15 cellular contexts compared by ENCODE assay signal in genomic region chr19:47928581-47928980, GRCh38. TPM values are rescaled to one million over a fixed set of nuclear protein-coding genes. Genes with fewer than 3 reads are reported as not detected.
DNase-seq lines count a peak whose midpoint lies in the region; ATAC-seq and TF ChIP-seq lines count a peak whose summit lies in the region.
"Not testable (repeated sequence)": the region's sequence is repeated elsewhere in the genome, so short reads cannot be mapped to it uniquely, and the experiment has no call there.
"Had no signal": no experiment of that assay in that cellular context is flagged by ENCODE, and none has a peak within 500 bp of the region (broad histone marks: within the 10 kb centered on the region; RNA-seq: fewer than 3 reads in every experiment).

No MANE protein-coding gene starts in this region.

- WGBS in endodermal cell (ENCODE audit: insufficient coverage in 1 of 2, insufficient read length in 1 of 2), 2 experiments, result no CpG with 5 or more reads among the region's 20 CpGs

- not testable (repeated sequence) for H3K4me3 Mint-ChIP-seq in Caco-2 (ENCODE audit: unreplicated experiment); WTC11; activated CD4-positive, alpha-beta memory T cell treated with anti-CD3 and anti-CD28 coated beads for 36 hours; activated T-cell treated with anti-CD3 and anti-CD28 coated beads, Interleukin-2, amount 50 U/mL, for 24 hours; activated naive CD4-positive, alpha-beta T cell treated with anti-CD3 and anti-CD28 coated beads for 36 hours; endodermal cell; nephron progenitor cell

- H3K36me3 Mint-ChIP-seq in Caco-2 (ENCODE audit: insufficient read depth, unreplicated experiment); WTC11; activated CD4-positive, alpha-beta memory T cell treated with anti-CD3 and anti-CD28 coated beads for 36 hours; activated T-cell treated with anti-CD3 and anti-CD28 coated beads, Interleukin-2, amount 50 U/mL, for 24 hours (ENCODE audit: low read depth); activated naive CD4-positive, alpha-beta T cell treated with anti-CD3 and anti-CD28 coated beads for 36 hours (ENCODE audit: low read depth); endodermal cell (ENCODE audit: low read depth); nephron progenitor cell (ENCODE audit: low read depth): not testable (repeated sequence)

- H3K27me3 Mint-ChIP-seq in Caco-2 (ENCODE audit: insufficient read depth, unreplicated experiment); WTC11 (ENCODE audit: low read depth); activated CD4-positive, alpha-beta memory T cell treated with anti-CD3 and anti-CD28 coated beads for 36 hours; activated T-cell treated with anti-CD3 and anti-CD28 coated beads, Interleukin-2, amount 50 U/mL, for 24 hours; activated naive CD4-positive, alpha-beta T cell treated with anti-CD3 and anti-CD28 coated beads for 36 hours (ENCODE audit: low read depth); endodermal cell (ENCODE audit: insufficient read depth); nephron progenitor cell (ENCODE audit: low read depth, poor library complexity): not testable (repeated sequence)

- not testable (repeated sequence) for ATAC-seq in WTC11

- intact Hi-C loops in Caco-2 (cut with micrococcal nuclease; ENCODE audit: unreplicated experiment); activated CD4-positive, alpha-beta memory T cell treated with anti-CD3 and anti-CD28 coated beads for 36 hours (cut with micrococcal nuclease); activated naive CD4-positive, alpha-beta T cell treated with anti-CD3 and anti-CD28 coated beads for 36 hours (cut with micrococcal nuclease): not testable (repeated sequence)

- not testable (repeated sequence) for H3K27ac Mint-ChIP-seq in Caco-2 (ENCODE audit: unreplicated experiment); WTC11; activated CD4-positive, alpha-beta memory T cell treated with anti-CD3 and anti-CD28 coated beads for 36 hours; activated T-cell treated with anti-CD3 and anti-CD28 coated beads, Interleukin-2, amount 50 U/mL, for 24 hours; activated naive CD4-positive, alpha-beta T cell treated with anti-CD3 and anti-CD28 coated beads for 36 hours; endodermal cell; nephron progenitor cell

- H3K36me3 ChIP-seq in Caco-2 (ENCODE audit: control insufficient read depth, insufficient read depth, low read length); endodermal cell (ENCODE audit: control insufficient read depth, insufficient read depth, low read length): not testable (repeated sequence)

- POLR2A ChIA-PET in Caco-2 (lab: Charles Lee); WTC11 (lab: Charles Lee); activated CD4-positive, alpha-beta memory T cell treated with anti-CD3 and anti-CD28 coated beads for 36 hours (lab: Charles Lee): not testable (repeated sequence)

- not testable (repeated sequence) for H3K9ac ChIP-seq in endodermal cell (ENCODE audit: extremely low read depth, low read length, poor library complexity, severe bottlenecking)

- CTCF ChIA-PET in Caco-2 (lab: Charles Lee); WTC11 (lab: Charles Lee); activated CD4-positive, alpha-beta memory T cell treated with anti-CD3 and anti-CD28 coated beads for 36 hours (lab: Charles Lee); activated naive CD4-positive, alpha-beta T cell treated with anti-CD3 and anti-CD28 coated beads for 36 hours (lab: Charles Lee): not testable (repeated sequence)

- H3K27ac ChIP-seq in endodermal cell (ENCODE audit: low read depth, low read length), result not testable (repeated sequence)

- TF ChIP-seq CTCF in Caco-2 (IDR thresholded peaks at IDR 0.05; ENCODE audit: insufficient read depth in 1 of 2, low read depth in 1 of 2, low read length in 1 of 2, severe bottlenecking in 1 of 2, unreplicated experiment in 1 of 2); WTC11 (IDR thresholded peaks at IDR 0.05); nephron progenitor cell (IDR thresholded peaks at IDR 0.05): not testable (repeated sequence)
- peak; percentile 29 for TF ChIP-seq CTCF in endodermal cell (conservative IDR thresholded peaks at IDR 0.05)

- H3K4me1 Mint-ChIP-seq in Caco-2 (ENCODE audit: low read depth, unreplicated experiment); WTC11; activated CD4-positive, alpha-beta memory T cell treated with anti-CD3 and anti-CD28 coated beads for 36 hours (ENCODE audit: low read depth); activated T-cell treated with anti-CD3 and anti-CD28 coated beads, Interleukin-2, amount 50 U/mL, for 24 hours (ENCODE audit: low read depth); activated naive CD4-positive, alpha-beta T cell treated with anti-CD3 and anti-CD28 coated beads for 36 hours (ENCODE audit: low read depth); endodermal cell; nephron progenitor cell: not testable (repeated sequence)

- not testable (repeated sequence) for H3K27me3 ChIP-seq in Caco-2 (replicated peaks; ENCODE audit: control insufficient read depth, insufficient read depth, low read length); endodermal cell (ENCODE audit: control insufficient read depth, insufficient read depth, low read length, poor library complexity, severe bottlenecking)

- BruUV-seq in Caco-2 (replicated peaks; lab: Mats Ljungman, UMichigan), result not testable (repeated sequence)

- H3K4me1 ChIP-seq in Caco-2; endodermal cell (ENCODE audit: control insufficient read depth, insufficient read depth, low read length): not testable (repeated sequence)

- H3K9me3 Mint-ChIP-seq in Caco-2 (ENCODE audit: unreplicated experiment); WTC11; activated CD4-positive, alpha-beta memory T cell treated with anti-CD3 and anti-CD28 coated beads for 36 hours; activated T-cell treated with anti-CD3 and anti-CD28 coated beads, Interleukin-2, amount 50 U/mL, for 24 hours; activated naive CD4-positive, alpha-beta T cell treated with anti-CD3 and anti-CD28 coated beads for 36 hours; endodermal cell; nephron progenitor cell: not testable (repeated sequence)

- DNase-seq in Caco-2 (peak; percentile 32 to 34), WTC11 (ENCODE audit: low spot score) (peak; percentile 24), nephron progenitor cell (peak; percentile 3)
- DNase-seq in activated CD4-positive, alpha-beta memory T cell treated with anti-CD3 and anti-CD28 coated beads for 36 hours, result peak; percentile 15
- peak; percentile 20 for DNase-seq in activated T-cell treated with anti-CD3 and anti-CD28 coated beads, Interleukin-2, amount 50 U/mL, for 24 hours
- peak; percentile 14 for DNase-seq in activated naive CD4-positive, alpha-beta T cell treated with anti-CD3 and anti-CD28 coated beads for 36 hours
- DNase-seq in endodermal cell, result not testable (repeated sequence)

- H3K4me3 ChIP-seq in Caco-2 (ENCODE audit: low read depth, low read length); endodermal cell (ENCODE audit: low read length): not testable (repeated sequence)

- H3K9me3 ChIP-seq in Caco-2; endodermal cell (ENCODE audit: control insufficient read depth, low read length): not testable (repeated sequence)

RNA-seq across cellular contexts. Expression of gene SULT2A1, which starts 42.5 kb away (rescaled TPM):
- total RNA-seq in Caco-2 (2022), result 4.5 TPM in 2 replicates
- 0.18 to 0.32 TPM (median 0.31 TPM) in 3 replicates for total RNA-seq in WTC11 (2021)
- total RNA-seq in activated CD4-positive, alpha-beta memory T cell treated with anti-CD3 and anti-CD28 coated beads for 36 hours, result not detected
- not detected for total RNA-seq in activated naive CD4-positive, alpha-beta T cell treated with anti-CD3 and anti-CD28 coated beads for 36 hours
- under 1 TPM in 1 of 2 donors, not detected in 1; 0.18 TPM for total RNA-seq in endodermal cell
- not detected for polyA plus RNA-seq in endodermal cell (2013, experiment 1 of 2)
- polyA plus RNA-seq in endodermal cell (2013, experiment 2 of 2), result not detected
- total RNA-seq: A673; CD4-positive, alpha-beta T cell; CD8-positive, alpha-beta T cell; Daoy; G401 had no signal
- polyA plus RNA-seq: AG04450, BJ, GM12878 had no signal
